In genomic region chr12:45727994-45728624, GRCh38 we compare ENCODE assay signal across 1 cellular context.
TF ChIP-seq lines count a peak whose summit lies in the region.

No MANE protein-coding gene starts in this region.

TF ChIP-seq in K562, 482 proteins besides CTCF, POLR2A, EP300 and RAD21 (continued from another document):
- TF ChIP-seq OTX1 (CRISPR knock-in tag; IDR thresholded peaks at IDR 0.05) = 0 out of 2 replicates have a peak, but pooled peaks have one; percentile 37
- TF ChIP-seq GTF2E2 (tag; IDR thresholded peaks at IDR 0.05) = peak; percentile 60
- TF ChIP-seq HBP1 (CRISPR knock-in tag; IDR thresholded peaks at IDR 0.05) = 0 out of 2 replicates have a peak, but pooled peaks have one; percentile 18
- 0 out of 2 replicates have a peak, but pooled peaks have one; percentile 62 for TF ChIP-seq ADNP (tag; IDR thresholded peaks at IDR 0.05)
- no peak for TF ChIP-seq FOSL1 (tag; conservative IDR thresholded peaks at IDR 0.05)
- TF ChIP-seq FOXK2 (conservative IDR thresholded peaks at IDR 0.05 in 1 of 2, IDR thresholded peaks at IDR 0.05 in 1 of 2; ENCODE audit: low read depth in 2 of 2) = no peak
- TF ChIP-seq ZNF212 (CRISPR knock-in tag; IDR thresholded peaks at IDR 0.05) = 0 out of 2 replicates have a peak, but pooled peaks have one; percentile 34
- TF ChIP-seq SMARCB1 (IDR thresholded peaks at IDR 0.05; ENCODE audit: insufficient read length, low read depth) = no peak
- peak; percentile 20; the same call in 1 of the 2 replicates for TF ChIP-seq ELF2 (CRISPR knock-in tag; IDR thresholded peaks at IDR 0.05)
- TF ChIP-seq KAT7 (CRISPR knock-in tag; IDR thresholded peaks at IDR 0.05; ENCODE audit: borderline replicate concordance) = no peak
